9 cellular contexts compared by ENCODE assay signal in the genomic region with DNA sequence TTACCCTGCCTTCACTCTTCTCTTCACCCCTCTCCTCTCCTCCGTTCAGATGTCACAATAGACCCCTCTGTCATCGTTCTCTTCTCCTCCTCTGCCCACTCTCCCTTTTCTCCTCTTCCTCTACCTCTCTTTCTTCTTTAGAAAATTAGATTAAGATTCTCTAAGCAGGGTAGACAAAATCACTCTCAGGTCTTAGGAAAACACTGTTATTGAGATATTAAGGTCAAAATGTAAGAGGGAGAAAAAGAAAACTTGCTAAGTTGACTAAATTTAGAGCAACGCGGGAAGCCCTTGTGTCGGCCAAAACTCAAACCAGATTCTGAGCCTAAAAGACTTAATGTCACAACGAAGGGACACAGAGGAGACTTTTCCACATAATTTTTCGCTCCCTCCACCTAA. TPM values are rescaled to one million over a fixed set of nuclear protein-coding genes. Genes with fewer than 3 reads are reported as not detected.
A peak's percentile ranks its signal among the peaks of the same experiment; 100 is the strongest.
DNase-seq lines count a peak whose midpoint lies in the region; ATAC-seq and TF ChIP-seq lines count a peak whose summit lies in the region.
"Had no signal": no experiment of that assay in that cellular context is flagged by ENCODE, and none has a peak within 500 bp of the region (broad histone marks: within the 10 kb centered on the region; RNA-seq: fewer than 3 reads in every experiment).

No MANE protein-coding gene starts in this region.

- intact Hi-C loops in left lung (cut with DNase I) (no loop called here), posterior cingulate gyrus (cut with DNase I) (no loop called here)

- no peak for TF ChIP-seq EP300 in tibial nerve (IDR thresholded peaks at IDR 0.05)

- no peak for TF ChIP-seq CTCF in astrocyte of the cerebellum (IDR thresholded peaks at IDR 0.05; ENCODE audit: low read depth, low read length, missing control alignments)
- TF ChIP-seq CTCF in left lung (IDR thresholded peaks at IDR 0.05) = no peak
- no peak for TF ChIP-seq CTCF in tibial nerve (IDR thresholded peaks at IDR 0.05)

- no peak for DNase-seq in activated CD8-positive, alpha-beta memory T cell treated with anti-CD3 and anti-CD28 coated beads, Interleukin-2, amount 10 ng/mL, durations not matched to agents 7 days and 5 days
- no peak for DNase-seq in activated CD8-positive, alpha-beta memory T cell treated with anti-CD3 and anti-CD28 coated beads for 24 hours
- no peak for DNase-seq in astrocyte of the cerebellum (ENCODE audit: low read depth)
- DNase-seq in left lung = no peak
- no peak for DNase-seq in tibial nerve (ENCODE audit: low spot score in 2 of 2)
- no peak for DNase-seq in NCI-H526 treated with DMSO at 0.1 percent for 48 hours (lab: John Stamatoyannopoulos, UW)
- DNase-seq in activated CD8-positive, alpha-beta memory T cell treated with anti-CD3 and anti-CD28 coated beads, Interleukin-2, amount 50 U/mL, for 4 hours = no peak
- DNase-seq in posterior cingulate gyrus = no peak
- DNase-seq: COR-L47 had no signal

- no peaks in the 10 kb centered on the region for H3K4me1 ChIP-seq in left lung
- peaks cover 0 to 13% (median 3%) of the 10 kb centered on the region in 4 donors for H3K4me1 ChIP-seq in tibial nerve

- peak overlapping the region; percentile 81 for H3K4me3 Mint-ChIP-seq in activated CD8-positive, alpha-beta memory T cell treated with anti-CD3 and anti-CD28 coated beads, Interleukin-2, amount 10 ng/mL, durations not matched to agents 7 days and 5 days

- H3K9me3 Mint-ChIP-seq in activated CD8-positive, alpha-beta memory T cell treated with anti-CD3 and anti-CD28 coated beads, Interleukin-2, amount 10 ng/mL, durations not matched to agents 7 days and 5 days (ENCODE audit: low read depth) = no peaks in the 10 kb centered on the region

- no peak for TF ChIP-seq POLR2A in tibial nerve (IDR thresholded peaks at IDR 0.05)

- ATAC-seq in activated CD8-positive, alpha-beta memory T cell treated with anti-CD3 and anti-CD28 coated beads, Interleukin-2, amount 10 ng/mL, durations not matched to agents 7 days and 5 days = no peak
- ATAC-seq in left lung = no peak

- H3K27me3 ChIP-seq in left lung (peaks cover 27 to 70% of the 10 kb centered on the region in 2 donors), tibial nerve (peaks cover 0 to 35% of the 10 kb centered on the region in 2 donors)

- no peaks in the 10 kb centered on the region for H3K9me3 ChIP-seq in left lung
- no peaks in the 10 kb centered on the region for H3K9me3 ChIP-seq in tibial nerve

- H3K36me3 Mint-ChIP-seq in activated CD8-positive, alpha-beta memory T cell treated with anti-CD3 and anti-CD28 coated beads, Interleukin-2, amount 10 ng/mL, durations not matched to agents 7 days and 5 days = peaks cover 3% of the 10 kb centered on the region

- H3K4me3 ChIP-seq in astrocyte of the cerebellum (ENCODE audit: low read depth, low read length) (peak overlapping the region; percentile 68), left lung (peak overlapping the region; percentile 24 to 28), tibial nerve (peak overlapping the region; percentile 26 to 55 (median 34))

- CTCF ChIA-PET in activated CD8-positive, alpha-beta memory T cell treated with anti-CD3 and anti-CD28 coated beads, Interleukin-2, amount 10 ng/mL, durations not matched to agents 7 days and 5 days (lab: Charles Lee) = interaction anchor here (1.2 kb wide), 1 partner anchor 11 kb away, joined by 5 read pairs; no protein-coding TSS in a partner anchor

- H3K27ac ChIP-seq in left lung = no peak overlapping the region
- H3K27ac ChIP-seq in tibial nerve = peak overlapping the region in 1 of 4 donors; percentile 41

- in situ Hi-C loops in astrocyte of the cerebellum (cut with HindIII; ENCODE audit: low sequenced_read_pairs) = no loop called here

- peaks cover 50% of the 10 kb centered on the region for H3K27me3 Mint-ChIP-seq in activated CD8-positive, alpha-beta memory T cell treated with anti-CD3 and anti-CD28 coated beads, Interleukin-2, amount 10 ng/mL, durations not matched to agents 7 days and 5 days

- no peak overlapping the region for H3K27ac Mint-ChIP-seq in activated CD8-positive, alpha-beta memory T cell treated with anti-CD3 and anti-CD28 coated beads, Interleukin-2, amount 10 ng/mL, durations not matched to agents 7 days and 5 days

- peaks cover 19% of the 10 kb centered on the region for H3K4me1 Mint-ChIP-seq in activated CD8-positive, alpha-beta memory T cell treated with anti-CD3 and anti-CD28 coated beads, Interleukin-2, amount 10 ng/mL, durations not matched to agents 7 days and 5 days

- no peaks in the 10 kb centered on the region for H3K36me3 ChIP-seq in left lung
- no peaks in the 10 kb centered on the region for H3K36me3 ChIP-seq in tibial nerve

- 5% methylated on average over 7 of the region's 7 CpGs for WGBS in tibial nerve, 2 donors

RNA-seq across cellular contexts. Expression of gene ZNF184, which starts 22.1 kb away (rescaled TPM):
- total RNA-seq in activated CD8-positive, alpha-beta memory T cell treated with anti-CD3 and anti-CD28 coated beads, Interleukin-2, amount 10 ng/mL, durations not matched to agents 7 days and 5 days = 10 to 100 TPM; 12.4 to 12.9 TPM
- 1 to 10 TPM; 6.0 TPM for total RNA-seq in left lung
- total RNA-seq in tibial nerve = 10 to 100 TPM in 2 of 4 donors, 1 to 10 TPM in 2; 6.1 to 10.7 (median 8.9) TPM
